30 cellular contexts compared by ENCODE assay signal in the genomic region with DNA sequence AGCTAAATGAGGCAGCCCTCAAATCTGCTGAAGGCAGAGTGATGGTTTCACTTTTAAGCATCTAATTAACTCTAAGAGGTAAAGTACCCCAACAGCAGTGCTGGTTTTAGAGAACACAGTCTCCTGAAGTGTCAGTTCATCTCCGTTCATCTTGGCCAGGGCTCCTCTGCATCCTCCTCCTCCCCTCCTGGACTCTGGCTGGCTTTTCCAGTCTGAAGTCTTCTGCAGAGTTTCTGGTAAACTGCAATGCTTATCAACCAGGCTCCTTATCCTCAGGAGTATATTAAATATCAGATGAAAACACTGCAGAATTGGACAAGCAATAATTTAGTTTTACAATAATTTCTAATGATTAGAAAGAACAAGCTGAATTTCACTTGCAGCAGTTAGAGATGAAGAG.
"Had no signal": no experiment of that assay in that cellular context is flagged by ENCODE, and none has a peak within 500 bp of the region (broad histone marks: within the 10 kb centered on the region; RNA-seq: fewer than 3 reads in every experiment).

No MANE protein-coding gene starts in this region.

- DNase-seq: naive B cell; naive thymus-derived CD8-positive, alpha-beta T cell; nucleus accumbens; pancreas; psoas muscle; right cardiac atrium; right lobe of liver; spleen; stimulated activated CD4-positive, alpha-beta T cell treated with anti-CD3 and anti-CD28 coated beads, Interleukin-12 subunit alpha, Interleukin-12 subunit beta, amount 100 ng/mL, for 4 hours; stimulated activated CD4-positive, alpha-beta T cell treated with anti-CD3 and anti-CD28 coated beads, Interleukin-1b, Interleukin-23, amount 100 ng/mL, for 48 hours; stimulated activated CD4-positive, alpha-beta T cell treated with anti-CD3 and anti-CD28 coated beads, Interleukin-4, amount 100 ng/mL, for 1 hour; stimulated activated CD4-positive, alpha-beta T cell treated with anti-CD3 and anti-CD28 coated beads, Interleukin-4, amount 100 ng/mL, for 4 hours; stimulated activated CD8-positive, alpha-beta memory T cell treated with anti-CD3 and anti-CD28 coated beads, Interleukin-4, amount 100 ng/mL, for 48 hours; stimulated activated naive CD4-positive, alpha-beta T cell; stimulated activated naive CD8-positive, alpha-beta T cell treated with anti-CD3 and anti-CD28 coated beads, Interleukin-15, amount 100 ng/mL, for 72 hours; stimulated activated naive CD8-positive, alpha-beta T cell treated with anti-CD3 and anti-CD28 coated beads, Interleukin-15, Interleukin-2, amounts not matched to agents 100 U/mL and 50 U/mL, for 24 hours; substantia nigra; testis; tibial artery; transverse colon; upper lobe of right lung; uterus had no signal

- H3K4me3 Mint-ChIP-seq: naive B cell; naive thymus-derived CD8-positive, alpha-beta T cell; natural killer cell treated with Interleukin-12 subunit alpha and Interleukin-12 subunit beta and Interleukin-15 and Interleukin-18, amount 100 ng/mL, for 72 hours; stimulated activated memory B cell treated with anti-CD40 and anti-IgM and Interleukin-4, amounts not matched to agents 10 μg/mL and 1 μg/mL and 100 μg/mL, for 72 hours; stimulated activated naive CD8-positive, alpha-beta T cell treated with anti-CD3 and anti-CD28 coated beads, Interleukin-15, amount 100 ng/mL, for 72 hours; type B pancreatic cell had no signal

- H3K36me3 ChIP-seq: neutrophil, pancreas, spleen, suprapubic skin, tibial artery, transverse colon, upper lobe of right lung, uterus had no signal

- H3K27ac ChIP-seq: neutrophil, pancreas, psoas muscle, right lobe of liver, skin epidermis, spleen, suprapubic skin, testis, tibial artery, transverse colon, upper lobe of right lung had no signal

- H3K27me3 ChIP-seq: neutrophil, pancreas, right lobe of liver, spleen, suprapubic skin, testis, tibial artery, transverse colon, upper lobe of right lung, uterus had no signal

- H3K4me1 Mint-ChIP-seq: naive B cell; stimulated activated memory B cell treated with anti-CD40 and anti-IgM and Interleukin-4, amounts not matched to agents 10 μg/mL and 1 μg/mL and 100 μg/mL, for 72 hours; stimulated activated naive CD8-positive, alpha-beta T cell treated with anti-CD3 and anti-CD28 coated beads, Interleukin-15, amount 100 ng/mL, for 72 hours had no signal

- H3K27me3 Mint-ChIP-seq: naive B cell; naive thymus-derived CD8-positive, alpha-beta T cell; progenitor cell of endocrine pancreas; stimulated activated memory B cell treated with anti-CD40 and anti-IgM and Interleukin-4, amounts not matched to agents 10 μg/mL and 1 μg/mL and 100 μg/mL, for 72 hours; stimulated activated naive CD8-positive, alpha-beta T cell treated with anti-CD3 and anti-CD28 coated beads, Interleukin-15, amount 100 ng/mL, for 72 hours had no signal

- H3K9me3 Mint-ChIP-seq: naive B cell; naive thymus-derived CD8-positive, alpha-beta T cell; natural killer cell treated with Interleukin-12 subunit alpha and Interleukin-12 subunit beta and Interleukin-15 and Interleukin-18, amount 100 ng/mL, for 72 hours; stimulated activated memory B cell treated with anti-CD40 and anti-IgM and Interleukin-4, amounts not matched to agents 10 μg/mL and 1 μg/mL and 100 μg/mL, for 72 hours; stimulated activated naive CD8-positive, alpha-beta T cell treated with anti-CD3 and anti-CD28 coated beads, Interleukin-15, amount 100 ng/mL, for 72 hours; type B pancreatic cell had no signal

- H3K27ac Mint-ChIP-seq: naive thymus-derived CD8-positive, alpha-beta T cell; natural killer cell treated with Interleukin-12 subunit alpha and Interleukin-12 subunit beta and Interleukin-15 and Interleukin-18, amount 100 ng/mL, for 72 hours; progenitor cell of endocrine pancreas; stimulated activated memory B cell treated with anti-CD40 and anti-IgM and Interleukin-4, amounts not matched to agents 10 μg/mL and 1 μg/mL and 100 μg/mL, for 72 hours; stimulated activated naive CD8-positive, alpha-beta T cell treated with anti-CD3 and anti-CD28 coated beads, Interleukin-15, amount 100 ng/mL, for 72 hours; type B pancreatic cell had no signal

- H3K9me3 ChIP-seq: neutrophil, pancreas, psoas muscle, right lobe of liver, spleen, suprapubic skin, testis, tibial artery, transverse colon, upper lobe of right lung, uterus had no signal

- H3K4me3 ChIP-seq: pancreas, psoas muscle, right lobe of liver, skin epidermis, smooth muscle cell, spleen, suprapubic skin, testis, tibial artery, transverse colon, upper lobe of right lung, uterus had no signal

- ATAC-seq: naive thymus-derived CD8-positive, alpha-beta T cell; pancreas; psoas muscle; right cardiac atrium; right lobe of liver; stimulated activated memory B cell treated with anti-CD40 and anti-IgM and Interleukin-4, amounts not matched to agents 10 μg/mL and 1 μg/mL and 100 μg/mL, for 72 hours; stimulated activated naive CD8-positive, alpha-beta T cell treated with anti-CD3 and anti-CD28 coated beads, Interleukin-15, amount 100 ng/mL, for 72 hours; stimulated activated naive CD8-positive, alpha-beta T cell treated with anti-CD3 and anti-CD28 coated beads, Interleukin-15, Interleukin-2, amounts not matched to agents 100 U/mL and 50 U/mL, for 24 hours; upper lobe of right lung had no signal

- H3K36me3 Mint-ChIP-seq: naive B cell; naive thymus-derived CD8-positive, alpha-beta T cell; natural killer cell treated with Interleukin-12 subunit alpha and Interleukin-12 subunit beta and Interleukin-15 and Interleukin-18, amount 100 ng/mL, for 72 hours; type B pancreatic cell had no signal
